ENCODE assay signal across 33 cellular contexts in the genomic region with DNA sequence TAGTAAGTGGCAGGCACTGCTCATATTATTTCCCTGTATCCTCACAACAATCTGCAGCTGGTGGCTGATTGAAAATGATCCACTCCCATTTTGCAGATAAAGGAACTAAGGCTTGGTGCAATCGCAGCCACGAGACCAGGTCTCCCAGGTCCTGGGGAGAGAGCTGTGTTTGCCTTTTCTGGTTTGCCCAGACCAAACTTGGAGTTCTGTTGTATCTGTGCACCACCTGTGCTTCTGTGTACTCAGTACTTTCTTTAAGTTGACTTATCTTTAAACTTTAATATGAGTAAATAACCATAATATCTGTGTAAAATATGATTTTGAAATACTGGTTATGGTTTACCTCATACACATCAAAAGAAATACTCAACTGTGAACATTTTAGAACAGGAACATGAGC.
"Had no signal": no experiment of that assay in that cellular context is flagged by ENCODE, and none has a peak within 500 bp of the region (broad histone marks: within the 10 kb centered on the region; RNA-seq: fewer than 3 reads in every experiment).

No MANE protein-coding gene starts in this region.

- H3K27me3 ChIP-seq: adrenal gland, ascending aorta, body of pancreas, brain microvascular endothelial cell, breast epithelium, cardiac muscle cell had no signal

- H3K36me3 ChIP-seq: adrenal gland, ascending aorta, brain microvascular endothelial cell, breast epithelium, cardiac muscle cell had no signal

- ATAC-seq: activated naive CD4-positive, alpha-beta T cell treated with anti-CD3 and anti-CD28 coated beads, Interleukin-2, amount 50 U/mL, for 72 hours; activated naive CD8-positive, alpha-beta T cell treated with anti-CD3 and anti-CD28 coated beads, Interleukin-2, amount 50 U/mL, for 24 hours; activated T-cell treated with anti-CD3 and anti-CD28 coated beads, Interleukin-2, amount 50 U/mL, for 4 hours; activated T-cell treated with anti-CD3 and anti-CD28 coated beads, Interleukin-2, amount 50 U/mL, for 72 hours; activated T-helper 17 cell treated with anti-CD3 and anti-CD28 coated beads, Interleukin-2, amount 50 U/mL, for 72 hours; body of pancreas had no signal

- DNase-seq: activated effector memory CD4-positive, alpha-beta T cell treated with anti-CD3 and anti-CD28 coated beads, Interleukin-2, amount 50 U/mL, for 16 hours; activated effector memory CD4-positive, alpha-beta T cell treated with Interleukin-2 at 50 U/mL for 16 hours; activated gamma-delta T cell; activated gamma-delta T cell treated with Interleukin-2 at 50 U/mL for 16 hours; activated naive CD4-positive, alpha-beta T cell; activated naive CD4-positive, alpha-beta T cell treated with anti-CD3 and anti-CD28 coated beads for 36 hours; activated naive CD4-positive, alpha-beta T cell treated with anti-CD3 and anti-CD28 coated beads, Interleukin-2, amount 10 ng/mL, durations not matched to agents 7 days and 5 days; activated naive CD4-positive, alpha-beta T cell treated with anti-CD3 and anti-CD28 coated beads, Interleukin-2, amount 50 U/mL, for 16 hours; activated naive CD4-positive, alpha-beta T cell treated with Interleukin-2 at 50 U/mL for 16 hours; activated naive CD8-positive, alpha-beta T cell treated with anti-CD3 and anti-CD28 coated beads for 36 hours; activated naive CD8-positive, alpha-beta T cell treated with anti-CD3 and anti-CD28 coated beads, Interleukin-2, amount 10 ng/mL, durations not matched to agents 7 days and 5 days; activated naive CD8-positive, alpha-beta T cell treated with anti-CD3 and anti-CD28 coated beads, Interleukin-2, amount 50 U/mL, for 24 hours; activated T-cell treated with anti-CD3 and anti-CD28 coated beads for 4 hours; activated T-cell treated with anti-CD3 and anti-CD28 coated beads, Interleukin-2, amount 50 U/mL, for 1 hour; activated T-cell treated with anti-CD3 and anti-CD28 coated beads, Interleukin-2, amount 50 U/mL, for 24 hours; activated T-cell treated with anti-CD3 and anti-CD28 coated beads, Interleukin-2, amount 50 U/mL, for 4 hours; activated T-cell treated with anti-CD3 and anti-CD28 coated beads, Interleukin-2, amount 50 U/mL, for 48 hours; activated T-cell treated with anti-CD3 and anti-CD28 coated beads, Interleukin-2, amount 50 U/mL, for 72 hours; adrenal gland; amniotic stem cell; amygdala; anterior cingulate cortex; aorta; body of pancreas; brain microvascular endothelial cell; caudate nucleus; central memory CD4-positive, alpha-beta T cell; cerebellar nuclear complex had no signal

- H3K27ac ChIP-seq: adrenal gland, ascending aorta, body of pancreas, brain microvascular endothelial cell, breast epithelium, cardiac muscle cell had no signal

- H3K9me3 ChIP-seq: adrenal gland, ascending aorta, body of pancreas, breast epithelium had no signal

- H3K4me1 ChIP-seq: adrenal gland, ascending aorta, body of pancreas, breast epithelium had no signal

- H3K4me3 ChIP-seq: adrenal gland, ascending aorta, body of pancreas, breast epithelium, cardiac muscle cell had no signal
